ENCODE assay signal across 20 cellular contexts in the genomic region with DNA sequence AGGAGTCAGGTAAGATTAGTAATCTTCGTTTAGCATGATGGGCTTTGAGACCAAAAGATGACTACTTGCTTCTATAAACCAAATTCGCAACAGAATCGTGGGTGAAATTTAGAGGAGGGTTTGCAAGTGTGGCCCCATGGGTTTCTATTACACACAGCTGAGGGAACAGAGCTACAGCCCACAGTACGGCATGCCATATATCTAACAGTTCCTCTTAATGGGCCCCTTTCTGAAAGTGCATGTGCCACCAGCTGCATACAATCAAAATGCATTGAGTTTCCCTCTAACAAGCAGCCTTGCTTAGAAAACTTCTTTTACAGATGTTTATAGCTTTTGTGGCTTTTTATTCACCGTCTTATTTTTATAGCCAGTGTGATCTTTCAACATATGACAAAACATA.
DNase-seq lines count a peak whose midpoint lies in the region; ATAC-seq and TF ChIP-seq lines count a peak whose summit lies in the region.
"Had no signal": no experiment of that assay in that cellular context is flagged by ENCODE, and none has a peak within 500 bp of the region (broad histone marks: within the 10 kb centered on the region; RNA-seq: fewer than 3 reads in every experiment).

No MANE protein-coding gene starts in this region.

- DNase-seq in Karpas-422 (peak; percentile 46), OCI-LY7 (ENCODE audit: low spot score) (peak; percentile 73), mucosa of descending colon (no peak), activated gamma-delta T cell treated with Interleukin-2 at 50 U/mL for 16 hours (no peak)
- DNase-seq in activated effector memory CD4-positive, alpha-beta T cell treated with anti-CD3 and anti-CD28 coated beads, Interleukin-2, amount 50 U/mL, for 16 hours = no peak
- DNase-seq: CD4-positive, alpha-beta T cell; COR-L47; DMS79; NCI-H1417 treated with DMSO at 0.1 percent for 48 hours; NCI-H187 treated with DMSO at 0.1 percent for 48 hours; NCI-H2107; NCI-H446 treated with DMSO at 0.1 percent for 48 hours; NCI-H526 treated with DMSO at 0.1 percent for 48 hours; SJCRH30 had no signal

- BruUV-seq in OCI-LY7 (replicated peaks; lab: Mats Ljungman, UMichigan) = no TSS peak

- H3K36me3 ChIP-seq in Karpas-422 (ENCODE audit: insufficient read depth, low read length) (no peaks in the 10 kb centered on the region), OCI-LY7 (ENCODE audit: insufficient read depth, low read length) (no peaks in the 10 kb centered on the region), mucosa of descending colon (ENCODE audit: low read depth) (no peaks in the 10 kb centered on the region)
- H3K36me3 ChIP-seq: BLaER1, SJCRH30 had no signal

- H3K9me3 ChIP-seq in Karpas-422 (ENCODE audit: low read length) = no peaks in the 10 kb centered on the region
- H3K9me3 ChIP-seq in OCI-LY7 (ENCODE audit: low read length) = peaks cover 5% of the 10 kb centered on the region; the same call in 1 of the 2 replicates
- H3K9me3 ChIP-seq in mucosa of descending colon = no peaks in the 10 kb centered on the region
- H3K9me3 ChIP-seq: BLaER1, SJCRH30 had no signal

- H3K79me2 ChIP-seq in Karpas-422 (ENCODE audit: low read length) (no peaks in the 10 kb centered on the region), OCI-LY7 (ENCODE audit: insufficient read depth, low read depth, low read length) (no peaks in the 10 kb centered on the region)

- no peaks in the 10 kb centered on the region for H4K20me1 ChIP-seq in Karpas-422 (ENCODE audit: insufficient read depth, low read depth, low read length)
- no peaks in the 10 kb centered on the region for H4K20me1 ChIP-seq in OCI-LY7 (ENCODE audit: insufficient read depth, low read length)
- H4K20me1 ChIP-seq: BLaER1 had no signal

- H3K4me2 ChIP-seq in Karpas-422 (ENCODE audit: low read depth, low read length, poor library complexity, severe bottlenecking) = peak overlapping the region; percentile 18
- peak overlapping the region; percentile 51 for H3K4me2 ChIP-seq in OCI-LY7 (ENCODE audit: low read length)
- H3K4me2 ChIP-seq: BLaER1 had no signal

- CTCF ChIA-PET in OCI-LY7 (lab: Charles Lee; ENCODE audit: unreplicated experiment) = interaction anchor here (0.7 to 2.7 kb wide), 4 partner anchors 9 to 140 kb away, joined by 3 to 10 read pairs (median 4); no protein-coding TSS in a partner anchor

- ATAC-seq in GM18867 (IDR thresholded peaks at IDR 0.05; ENCODE audit: unreplicated experiment) (peak; percentile 64), mucosa of descending colon (no peak), GM19328 (IDR thresholded peaks at IDR 0.05; ENCODE audit: unreplicated experiment) (no peak)
- ATAC-seq: HepG2, K562 had no signal

- no peak for TF ChIP-seq CTCF in OCI-LY7 (conservative IDR thresholded peaks at IDR 0.05; ENCODE audit: low read length)
- TF ChIP-seq CTCF in mucosa of descending colon (IDR thresholded peaks at IDR 0.05) = no peak

- POLR2A ChIA-PET in OCI-LY7 (lab: Charles Lee) = interaction anchor here (0.5 to 3.9 kb wide), 23 partner anchors 10 to 589 kb away, joined by 3 to 34 read pairs (median 4); no protein-coding TSS in a partner anchor

- H3K9me2 ChIP-seq in Karpas-422 (replicated peaks; ENCODE audit: insufficient read depth, low read length) (no peaks in the 10 kb centered on the region), OCI-LY7 (ENCODE audit: insufficient read depth, low read length) (no peaks in the 10 kb centered on the region)

- intact Hi-C loops in OCI-LY7 (cut with micrococcal nuclease; ENCODE audit: unreplicated experiment) (loop anchor here (2.0 kb wide), 2 partner anchors 28 to 52 kb away; no protein-coding TSS in a partner anchor), mucosa of descending colon (cut with DNase I, micrococcal nuclease) (no loop called here)

- H3K9ac ChIP-seq in Karpas-422 (ENCODE audit: low read length) = no peak overlapping the region
- H3K9ac ChIP-seq: BLaER1 had no signal

- H3K4me3 ChIP-seq in Karpas-422 (ENCODE audit: low read length) = no peak overlapping the region
- H3K4me3 ChIP-seq in OCI-LY7 (ENCODE audit: low read depth, low read length, poor library complexity, severe bottlenecking) = no peak overlapping the region
- H3K4me3 ChIP-seq in mucosa of descending colon = no peak overlapping the region
- H3K4me3 ChIP-seq: BLaER1, K562, SJCRH30 had no signal

- H3K4me1 ChIP-seq in Karpas-422 (ENCODE audit: low read length) (peaks cover 18% of the 10 kb centered on the region), OCI-LY7 (ENCODE audit: insufficient read depth, low read length, poor library complexity, severe bottlenecking) (peaks cover 62% of the 10 kb centered on the region), mucosa of descending colon (ENCODE audit: low read depth) (no peaks in the 10 kb centered on the region)
- H3K4me1 ChIP-seq: BLaER1 had no signal

- H2AFZ ChIP-seq in Karpas-422 (ENCODE audit: low read length) (no peak overlapping the region), OCI-LY7 (ENCODE audit: low read length) (peak overlapping the region; percentile 95)

- H3K27me3 ChIP-seq in Karpas-422 (ENCODE audit: low read length) = no peaks in the 10 kb centered on the region
- H3K27me3 ChIP-seq: BLaER1, SJCRH30 had no signal

- H3K27ac ChIP-seq in Karpas-422 (ENCODE audit: low read length) = no peak overlapping the region
- peak overlapping the region; percentile 70 for H3K27ac ChIP-seq in OCI-LY7 (ENCODE audit: low read depth, low read length, poor library complexity, severe bottlenecking)
- H3K27ac ChIP-seq: BLaER1, HL-60, SJCRH30 had no signal

Comparison
In these comparisons a context has a peak if more than half of its experiments do, and no peak if none do; other contexts are left out.
1. DNase-seq: peak in Karpas-422 (single experiment) and OCI-LY7 (single experiment); none in mucosa of descending colon (0 of 3), activated effector memory CD4-positive, alpha-beta T cell treated with anti-CD3 and anti-CD28 coated beads, Interleukin-2, amount 50 U/mL, for 16 hours (single experiment) and activated gamma-delta T cell treated with Interleukin-2 at 50 U/mL for 16 hours (single experiment).